Comparison of ENCODE assay signal across 8 cellular contexts in the genomic region with DNA sequence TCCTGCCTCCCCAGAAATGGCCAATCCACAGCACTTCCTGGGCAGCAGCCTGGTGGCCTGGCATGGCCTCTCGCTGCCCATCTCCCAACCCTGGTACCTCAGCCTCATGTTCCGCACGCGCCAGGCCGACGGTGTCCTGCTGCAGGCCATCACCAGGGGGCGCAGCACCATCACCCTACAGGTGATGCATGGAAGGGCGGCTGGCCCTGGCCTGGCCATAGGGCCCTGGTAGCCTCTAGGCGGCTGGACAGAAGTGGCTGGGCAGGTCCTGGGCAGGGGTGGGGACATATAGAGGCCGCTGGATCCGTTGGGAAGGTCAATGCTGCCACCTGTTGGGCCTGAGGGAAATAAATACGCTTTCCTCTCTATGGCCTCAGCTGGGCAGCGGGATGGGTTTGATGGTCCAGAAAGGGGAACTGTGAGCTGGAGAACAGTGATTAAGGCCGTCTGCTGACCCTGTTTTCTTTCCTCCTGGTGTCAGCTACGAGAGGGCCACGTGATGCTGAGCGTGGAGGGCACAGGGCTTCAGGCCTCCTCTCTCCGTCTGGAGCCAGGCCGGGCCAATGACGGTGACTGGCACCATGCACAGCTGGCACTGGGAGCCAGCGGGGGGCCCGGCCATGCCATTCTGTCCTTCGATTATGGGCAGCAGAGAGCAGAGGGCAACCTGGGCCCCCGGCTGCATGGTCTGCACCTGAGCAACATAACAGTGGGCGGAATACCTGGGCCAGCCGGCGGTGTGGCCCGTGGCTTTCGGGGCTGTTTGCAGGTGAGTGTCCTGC. TPM values are rescaled to one million over a fixed set of nuclear protein-coding genes. Genes with fewer than 3 reads are reported as not detected.
DNase-seq lines count a peak whose midpoint lies in the region; ATAC-seq and TF ChIP-seq lines count a peak whose summit lies in the region.

No MANE protein-coding gene starts in this region.

- DNase-seq in NCI-H82 (lab: John Stamatoyannopoulos, UW) (peak; percentile 80), NCI-H82 treated with DMSO at 0.1 percent for 48 hours (lab: John Stamatoyannopoulos, UW; ENCODE audit: unreplicated experiment) (no peak), RWPE1 (ENCODE audit: low spot score) (peak; percentile 86), fibroblast of mammary gland (ENCODE audit: low read depth) (peak; percentile 81), neural crest cell (ENCODE audit: low read depth, low spot score) (peak; percentile 89), stomach (peak; percentile 96)

- H3K27me3 ChIP-seq in stomach: no peaks in the 10 kb centered on the region

- peaks cover 6% of the 10 kb centered on the region for H3K4me1 Mint-ChIP-seq in activated T-helper 17 cell treated with anti-CD3 and anti-CD28 coated beads, Interleukin-2, amount 50 U/mL, for 72 hours
- H3K4me1 Mint-ChIP-seq in neural crest cell: peaks cover 24% of the 10 kb centered on the region

- peak overlapping the region; percentile 42 for H3K4me3 Mint-ChIP-seq in activated T-helper 17 cell treated with anti-CD3 and anti-CD28 coated beads, Interleukin-2, amount 50 U/mL, for 72 hours
- H3K4me3 Mint-ChIP-seq in neural crest cell: peak overlapping the region; percentile 65

- H3K9me3 Mint-ChIP-seq in activated T-helper 17 cell treated with anti-CD3 and anti-CD28 coated beads, Interleukin-2, amount 50 U/mL, for 72 hours: no peaks in the 10 kb centered on the region
- no peaks in the 10 kb centered on the region for H3K9me3 Mint-ChIP-seq in neural crest cell

- peak overlapping the region; percentile 87 for H3K27ac Mint-ChIP-seq in activated T-helper 17 cell treated with anti-CD3 and anti-CD28 coated beads, Interleukin-2, amount 50 U/mL, for 72 hours
- H3K27ac Mint-ChIP-seq in neural crest cell (ENCODE audit: unreplicated experiment): no peak overlapping the region

- WGBS in stomach, 5 donors: 39 to 52% (median 46%) methylated on average over 12 to 29 of the region's 29 CpGs

- POLR2A ChIA-PET in RWPE1 (lab: Yijun Ruan, JAX; ENCODE audit: low non-redundant PET): no interaction called here

- TF ChIP-seq CTCF in RWPE1 (conservative IDR thresholded peaks at IDR 0.05; ENCODE audit: low read depth) (peak; percentile 97), fibroblast of mammary gland (conservative IDR thresholded peaks at IDR 0.05; ENCODE audit: control insufficient read depth, insufficient read depth, low read depth, low read length) (peak; percentile 96), neural crest cell (conservative IDR thresholded peaks at IDR 0.05) (peak; percentile 98), stomach (IDR thresholded peaks at IDR 0.05) (peak; percentile 94 to 100 (median 97))

- no peaks in the 10 kb centered on the region for H3K36me3 Mint-ChIP-seq in activated T-helper 17 cell treated with anti-CD3 and anti-CD28 coated beads, Interleukin-2, amount 50 U/mL, for 72 hours (ENCODE audit: low read depth)
- H3K36me3 Mint-ChIP-seq in neural crest cell (ENCODE audit: low read depth): peaks cover 2% of the 10 kb centered on the region

- CTCF ChIA-PET in RWPE1 (lab: Yijun Ruan, JAX): interaction anchor here (0.6 to 1.5 kb wide), 14 partner anchors 10 to 268 kb away, joined by 3 to 13 read pairs (median 3); a partner anchor contains a TSS

- no peak for TF ChIP-seq POLR2A in stomach (IDR thresholded peaks at IDR 0.05)

- no peak for TF ChIP-seq EP300 in stomach (IDR thresholded peaks at IDR 0.05)

- peak; percentile 81 for ATAC-seq in HG03280 (IDR thresholded peaks at IDR 0.05; ENCODE audit: unreplicated experiment)
- peak; percentile 94 for ATAC-seq in activated T-helper 17 cell treated with anti-CD3 and anti-CD28 coated beads, Interleukin-2, amount 50 U/mL, for 72 hours (replicated peaks)

- H3K27ac ChIP-seq in RWPE1 (peak overlapping the region; percentile 92), stomach (peak overlapping the region in 1 of 5 donors; percentile 3)

- H3K36me3 ChIP-seq in stomach: peaks cover 0 to 61% (median 27%) of the 10 kb centered on the region in 4 donors

- H3K4me1 ChIP-seq in stomach: peaks cover 0 to 14% (median 6%) of the 10 kb centered on the region in 4 donors

- no peaks in the 10 kb centered on the region for H3K9me3 ChIP-seq in stomach

- intact Hi-C loops in stomach (cut with DNase I; ENCODE audit: low total_unique reads): loop anchor here (5.0 kb wide), 1 partner anchor 139 kb away; no protein-coding TSS in a partner anchor

- H3K27me3 Mint-ChIP-seq in activated T-helper 17 cell treated with anti-CD3 and anti-CD28 coated beads, Interleukin-2, amount 50 U/mL, for 72 hours: no peaks in the 10 kb centered on the region
- peaks cover 4% of the 10 kb centered on the region for H3K27me3 Mint-ChIP-seq in neural crest cell (ENCODE audit: low read depth)

- H3K4me3 ChIP-seq in fibroblast of mammary gland (ENCODE audit: control insufficient read depth, low read depth, low read length) (no peak overlapping the region), stomach (no peak overlapping the region)

RNA-seq across cellular contexts. Expression of a gene that starts 14.4 kb away (rescaled TPM):
- 1 to 10 TPM in 1 of 2 donors, under 1 TPM in 1; 0.77 to 1.3 TPM for total RNA-seq in activated T-helper 17 cell treated with anti-CD3 and anti-CD28 coated beads, Interleukin-2, amount 50 U/mL, for 72 hours
- total RNA-seq in neural crest cell (97.1 and 99.2 TPM in 2 replicates), stomach (10 to 100 TPM in 1 of 5 donors, 1 to 10 TPM in 4; 3.5 to 18.7 (median 7.2) TPM)
- polyA plus RNA-seq in stomach: 1 to 10 TPM in 2 of 3 donors, under 1 TPM in 1; 0.76 to 8.7 (median 1.5) TPM

RNA-seq across cellular contexts. Expression of a gene that starts 19.2 kb away (rescaled TPM):
- 10 to 100 TPM; 17.5 to 20.3 TPM for total RNA-seq in activated T-helper 17 cell treated with anti-CD3 and anti-CD28 coated beads, Interleukin-2, amount 50 U/mL, for 72 hours
- 100 and 102 TPM in 2 replicates for total RNA-seq in neural crest cell
- 10 to 100 TPM in 1 of 5 donors, 1 to 10 TPM in 1, under 1 TPM in 2, not detected in 1; 0.29 to 18.7 (median 1.7) TPM for total RNA-seq in stomach
- 10 to 100 TPM in 1 of 3 donors, 1 to 10 TPM in 2; 3.6 to 11.2 (median 4.1) TPM for polyA plus RNA-seq in stomach

RNA-seq across cellular contexts. Expression of a gene that starts 43.0 kb away (rescaled TPM):
- total RNA-seq in activated T-helper 17 cell treated with anti-CD3 and anti-CD28 coated beads, Interleukin-2, amount 50 U/mL, for 72 hours: not detected
- total RNA-seq in neural crest cell: 0.82 TPM in 1 of 2 replicates, not detected in the other
- total RNA-seq in stomach: not detected
- polyA plus RNA-seq in stomach: under 1 TPM in 1 of 3 donors, not detected in 2; 0.45 TPM

RNA-seq across cellular contexts. Expression of a gene that starts 50.1 kb away (rescaled TPM):
- total RNA-seq in activated T-helper 17 cell treated with anti-CD3 and anti-CD28 coated beads, Interleukin-2, amount 50 U/mL, for 72 hours: 100 to 1,000 TPM; 116 to 168 TPM
- total RNA-seq in neural crest cell (156 and 158 TPM in 2 replicates), stomach (100 to 1,000 TPM in 4 of 5 donors, 10 to 100 TPM in 1; 80.8 to 127 (median 117) TPM)
- 100 to 1,000 TPM in 2 of 3 donors, 10 to 100 TPM in 1; 95.6 to 232 (median 100) TPM for polyA plus RNA-seq in stomach
